24 cellular contexts compared by ENCODE assay signal in the genomic region with DNA sequence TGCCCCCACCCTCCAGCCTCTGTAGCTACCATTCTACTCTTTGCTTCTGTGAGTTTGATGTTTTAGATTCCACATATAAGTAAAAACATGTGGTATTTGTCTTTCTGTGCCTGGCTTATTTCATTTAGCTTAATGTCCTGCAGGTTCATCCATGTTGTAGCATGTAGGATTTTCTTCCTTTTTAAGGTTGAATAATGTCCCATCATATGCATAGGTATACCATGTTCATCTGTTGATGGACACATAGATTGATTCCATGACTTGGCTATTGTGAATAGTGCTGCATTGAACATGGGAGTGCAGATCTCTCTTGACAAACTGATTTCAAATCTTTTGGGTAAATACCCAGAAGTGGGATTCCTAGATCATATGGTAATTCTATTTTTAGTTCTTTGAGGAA. TPM values are rescaled to one million over a fixed set of nuclear protein-coding genes. Genes with fewer than 3 reads are reported as not detected.
"Had no signal": no experiment of that assay in that cellular context is flagged by ENCODE, and none has a peak within 500 bp of the region (broad histone marks: within the 10 kb centered on the region; RNA-seq: fewer than 3 reads in every experiment).

No MANE protein-coding gene starts in this region.

- H3K27ac Mint-ChIP-seq: natural killer cell, type B pancreatic cell had no signal

- H3K4me1 ChIP-seq: left lung, lower lobe of right lung, right lobe of liver had no signal

- H3K36me3 ChIP-seq: esophagus muscularis mucosa, left lung, lower lobe of right lung, ovary, right lobe of liver, stomach, tibial artery had no signal

- H3K9me3 ChIP-seq: esophagus muscularis mucosa, left lung, lower lobe of right lung, ovary, psoas muscle, right lobe of liver, stomach, tibial artery had no signal

- ATAC-seq: foreskin keratinocyte, left lung, lower lobe of right lung, natural killer cell, psoas muscle, right lobe of liver had no signal

- H3K4me3 ChIP-seq: dorsolateral prefrontal cortex, esophagus muscularis mucosa, left lung, lower lobe of right lung, ovary, psoas muscle, right lobe of liver, smooth muscle cell, stomach, tibial artery had no signal

- H3K27me3 ChIP-seq: esophagus muscularis mucosa, foreskin keratinocyte, left lung, ovary, right lobe of liver, stomach, tibial artery had no signal

- DNase-seq: central memory CD4-positive, alpha-beta T cell; dorsolateral prefrontal cortex; effector CD4-positive, alpha-beta T cell; foreskin keratinocyte; glutamatergic neuron; kidney; left lung; lower lobe of right lung; natural killer cell; occipital lobe; ovary; posterior cingulate gyrus; psoas muscle; right lobe of liver; stimulated activated CD4-positive, alpha-beta T cell treated with anti-CD3 and anti-CD28 coated beads, Interleukin-12 subunit alpha, Interleukin-12 subunit beta, amount 100 ng/mL, for 4 hours; stimulated activated CD4-positive, alpha-beta T cell treated with anti-CD3 and anti-CD28 coated beads, Interleukin-1b, Interleukin-23, amount 100 ng/mL, for 48 hours; stimulated activated CD4-positive, alpha-beta T cell treated with anti-CD3 and anti-CD28 coated beads, Interleukin-4, amount 100 ng/mL, for 1 hour; stimulated activated CD8-positive, alpha-beta memory T cell treated with anti-CD3 and anti-CD28 coated beads, Interleukin-4, amount 100 ng/mL, for 48 hours; stimulated activated naive CD4-positive, alpha-beta T cell; stomach; tibial artery had no signal

- H3K4me3 Mint-ChIP-seq: natural killer cell, type B pancreatic cell had no signal

- H3K4me1 Mint-ChIP-seq: natural killer cell had no signal

- H3K27ac ChIP-seq: dorsolateral prefrontal cortex, esophagus muscularis mucosa, foreskin keratinocyte, left lung, lower lobe of right lung, ovary, right lobe of liver had no signal

- H3K9me3 Mint-ChIP-seq: natural killer cell had no signal

- H3K36me3 Mint-ChIP-seq: natural killer cell had no signal

RNA-seq across cellular contexts. Expression of a gene that starts 11.8 kb away (rescaled TPM):
- total RNA-seq: natural killer cell had no signal
